ENCODE assay signal across 35 cellular contexts in genomic region chr5:169837686-169838085, GRCh38.
"Had no signal": no experiment of that assay in that cellular context is flagged by ENCODE, and none has a peak within 500 bp of the region (broad histone marks: within the 10 kb centered on the region; RNA-seq: fewer than 3 reads in every experiment).

No MANE protein-coding gene starts in this region.

- H3K36me3 Mint-ChIP-seq: mesothelial cell of epicardium had no signal

- H3K27me3 Mint-ChIP-seq: activated B cell treated with CpG ODN at 0.5 μM for 24 hours; activated naive CD8-positive, alpha-beta T cell; naive B cell had no signal

- H3K9ac ChIP-seq: parathyroid adenoma had no signal

- H3K4me2 ChIP-seq: smooth muscle cell had no signal

- H3K27me3 ChIP-seq: adrenal gland, body of pancreas, colonic mucosa, right atrium auricular region, suprapubic skin, tibial nerve had no signal

- H3K9me3 Mint-ChIP-seq: activated B cell treated with CpG ODN at 0.5 μM for 24 hours; activated T-helper 2 cell treated with anti-CD3 and anti-CD28 coated beads, Interferon-gamma antibody, Interleukin-2, Interleukin-4, amounts not matched to agents 10 μg/mL and 5 μg/mL and 100 μg/mL, durations not matched to agents 14 hours and 24 hours and 36 hours; immature natural killer cell; mesothelial cell of epicardium; neural crest cell; T-helper 2 cell treated with Interferon-gamma antibody and Interleukin-4, amounts not matched to agents 5 μg/mL and 100 μg/mL, for 36 hours had no signal

- H3K4me3 Mint-ChIP-seq: activated B cell treated with CpG ODN at 0.5 μM for 24 hours; activated naive CD8-positive, alpha-beta T cell; immature natural killer cell; mesothelial cell of epicardium; naive B cell; neural crest cell had no signal

- H3K27ac Mint-ChIP-seq: activated B cell treated with CpG ODN at 0.5 μM for 24 hours; activated naive CD8-positive, alpha-beta T cell; mesothelial cell of epicardium had no signal

- H3K4me3 ChIP-seq: adrenal gland, body of pancreas, colonic mucosa, heart left ventricle, psoas muscle, right atrium auricular region, smooth muscle cell, suprapubic skin, tibial nerve had no signal

- H3K27ac ChIP-seq: adrenal gland, body of pancreas, colonic mucosa, foreskin keratinocyte, heart left ventricle, parathyroid adenoma, psoas muscle, right atrium auricular region, suprapubic skin, tibial nerve had no signal

- DNase-seq: activated B cell treated with CpG ODN at 0.5 μM for 24 hours; activated CD4-positive, alpha-beta T cell treated with anti-CD3 and anti-CD28 coated beads for 4 hours; activated CD4-positive, alpha-beta T cell treated with anti-CD3 and anti-CD28 coated beads, Interleukin-2, amount 50 U/mL, for 4 hours; activated T-cell treated with anti-CD3 and anti-CD28 coated beads, Interleukin-2, amount 50 U/mL, for 1 hour; adrenal gland; aorta; body of pancreas; cerebellar nuclear complex; colonic mucosa; foreskin keratinocyte; heart left ventricle; hypothalamus; immature natural killer cell; kidney; left colon; mammary epithelial cell; naive B cell; nucleus accumbens; psoas muscle; stimulated activated CD4-positive, alpha-beta T cell treated with anti-CD3 and anti-CD28 coated beads, Interleukin-1b, Interleukin-23, amount 100 ng/mL, for 48 hours; stimulated activated CD4-positive, alpha-beta T cell treated with anti-CD3 and anti-CD28 coated beads, Interleukin-4, amount 100 ng/mL, for 4 hours; stimulated activated CD8-positive, alpha-beta memory T cell treated with anti-CD3 and anti-CD28 coated beads, Interleukin-4, amount 100 ng/mL, for 48 hours; stimulated activated naive CD4-positive, alpha-beta T cell; T-helper 1 cell had no signal

- H3K4me1 ChIP-seq: adrenal gland, body of pancreas, colonic mucosa, foreskin keratinocyte, parathyroid adenoma, psoas muscle, right atrium auricular region, suprapubic skin had no signal

- H3K36me3 ChIP-seq: adrenal gland, colonic mucosa, right atrium auricular region, suprapubic skin, tibial nerve had no signal

- H3K79me2 ChIP-seq: parathyroid adenoma had no signal

- ATAC-seq: body of pancreas, esophagus mucosa, foreskin keratinocyte, heart left ventricle, left colon, psoas muscle had no signal

- H3K4me1 Mint-ChIP-seq: activated B cell treated with CpG ODN at 0.5 μM for 24 hours, mesothelial cell of epicardium, neural crest cell had no signal

- H3K9me3 ChIP-seq: adrenal gland, body of pancreas, colonic mucosa, heart left ventricle, psoas muscle, right atrium auricular region, suprapubic skin, tibial nerve had no signal
